37 cellular contexts compared by ENCODE assay signal in genomic region chr10:111335826-111336225, GRCh38.
"Had no signal": no experiment of that assay in that cellular context is flagged by ENCODE, and none has a peak within 500 bp of the region (broad histone marks: within the 10 kb centered on the region; RNA-seq: fewer than 3 reads in every experiment).

No MANE protein-coding gene starts in this region.

- H3K4me1 Mint-ChIP-seq: activated CD4-positive, alpha-beta T cell treated with anti-CD3 and anti-CD28 coated beads, Interleukin-2, amount 10 ng/mL, durations not matched to agents 24 days and 14 days; activated CD8-positive, alpha-beta memory T cell treated with anti-CD3 and anti-CD28 coated beads, Interleukin-2, amount 10 ng/mL, durations not matched to agents 7 days and 5 days; activated naive CD4-positive, alpha-beta T cell treated with anti-CD3 and anti-CD28 coated beads, Interleukin-2, amount 50 U/mL, for 24 hours; activated naive CD8-positive, alpha-beta T cell treated with anti-CD3 and anti-CD28 coated beads for 36 hours; activated naive CD8-positive, alpha-beta T cell treated with anti-CD3 and anti-CD28 coated beads, Interleukin-2, amount 50 U/mL, for 24 hours; endodermal cell; T-helper 17 cell had no signal

- ATAC-seq: activated CD4-positive, CD25-positive, alpha-beta regulatory T cell treated with anti-CD3 and anti-CD28 coated beads, Interleukin-2, amount 50 U/mL, for 24 hours; activated CD8-positive, alpha-beta memory T cell treated with anti-CD3 and anti-CD28 coated beads, Interleukin-2, amount 10 ng/mL, durations not matched to agents 7 days and 5 days; activated CD8-positive, alpha-beta T cell treated with anti-CD3 and anti-CD28 coated beads, Interleukin-2, amount 10 ng/mL, durations not matched to agents 7 days and 5 days; activated naive CD8-positive, alpha-beta T cell treated with anti-CD3 and anti-CD28 coated beads, Interleukin-2, amount 50 U/mL, for 24 hours; body of pancreas; esophagus mucosa; heart left ventricle; T-helper 17 cell had no signal

- DNase-seq: activated B cell treated with CpG ODN at 0.5 μM for 24 hours; activated CD4-positive, alpha-beta memory T cell treated with anti-CD3 and anti-CD28 coated beads for 36 hours; activated CD4-positive, alpha-beta T cell treated with anti-CD3 and anti-CD28 coated beads, Interleukin-2, amount 10 ng/mL, durations not matched to agents 24 days and 14 days; activated CD8-positive, alpha-beta memory T cell treated with anti-CD3 and anti-CD28 coated beads, Interleukin-2, amount 10 ng/mL, durations not matched to agents 7 days and 5 days; activated CD8-positive, alpha-beta memory T cell treated with anti-CD3 and anti-CD28 coated beads, Interleukin-2, amount 50 U/mL, for 4 hours; activated CD8-positive, alpha-beta T cell treated with anti-CD3 and anti-CD28 coated beads, Interleukin-2, amount 10 ng/mL, durations not matched to agents 7 days and 5 days; activated effector memory CD4-positive, alpha-beta T cell treated with anti-CD3 and anti-CD28 coated beads, Interleukin-2, amount 50 U/mL, for 16 hours; activated naive CD4-positive, alpha-beta T cell treated with anti-CD3 and anti-CD28 coated beads for 36 hours; activated naive CD8-positive, alpha-beta T cell treated with anti-CD3 and anti-CD28 coated beads for 36 hours; activated naive CD8-positive, alpha-beta T cell treated with anti-CD3 and anti-CD28 coated beads, Interleukin-2, amount 50 U/mL, for 24 hours; activated T-cell treated with anti-CD3 and anti-CD28 coated beads, Interleukin-2, amount 50 U/mL, for 1 hour; activated T-cell treated with anti-CD3 and anti-CD28 coated beads, Interleukin-2, amount 50 U/mL, for 48 hours; adrenal gland; aorta; central memory CD4-positive, alpha-beta T cell; cerebellar nuclear complex; dorsolateral prefrontal cortex; effector memory CD4-positive, alpha-beta T cell; endodermal cell; foreskin fibroblast; glutamatergic neuron; heart left ventricle; T-helper 1 cell; T-helper 17 cell; T1000; WERI-Rb-1 had no signal

- H3K4me3 ChIP-seq: adrenal gland, body of pancreas, breast epithelium, cardiac muscle cell, coronary artery, dorsolateral prefrontal cortex, heart left ventricle had no signal

- H3K4me1 ChIP-seq: adrenal gland, body of pancreas, breast epithelium, heart left ventricle had no signal

- H3K36me3 ChIP-seq: adrenal gland, breast epithelium, cardiac muscle cell, heart left ventricle, WERI-Rb-1 had no signal

- H3K27ac ChIP-seq: adrenal gland, body of pancreas, breast epithelium, cardiac muscle cell, coronary artery, dorsolateral prefrontal cortex, heart left ventricle, WERI-Rb-1 had no signal

- H3K4me3 Mint-ChIP-seq: activated B cell treated with CpG ODN at 0.5 μM for 24 hours; activated CD4-positive, alpha-beta memory T cell treated with anti-CD3 and anti-CD28 coated beads for 36 hours; activated CD4-positive, alpha-beta T cell treated with anti-CD3 and anti-CD28 coated beads, Interleukin-2, amount 10 ng/mL, durations not matched to agents 24 days and 14 days; activated CD8-positive, alpha-beta memory T cell treated with anti-CD3 and anti-CD28 coated beads, Interleukin-2, amount 10 ng/mL, durations not matched to agents 7 days and 5 days; activated CD8-positive, alpha-beta T cell treated with anti-CD3 and anti-CD28 coated beads, Interleukin-2, amount 10 ng/mL, durations not matched to agents 7 days and 5 days; activated naive CD4-positive, alpha-beta T cell treated with anti-CD3 and anti-CD28 coated beads for 36 hours; activated naive CD4-positive, alpha-beta T cell treated with anti-CD3 and anti-CD28 coated beads, Interleukin-2, amount 50 U/mL, for 24 hours; activated naive CD8-positive, alpha-beta T cell treated with anti-CD3 and anti-CD28 coated beads for 36 hours; activated naive CD8-positive, alpha-beta T cell treated with anti-CD3 and anti-CD28 coated beads, Interleukin-2, amount 50 U/mL, for 24 hours; activated T-helper 1 cell treated with anti-CD3 and anti-CD28 coated beads, Interleukin-12 subunit alpha, Interleukin-12 subunit beta, Interleukin-2, Interleukin-4 antibody, amounts not matched to agents 30 ng/mL and 10 ng/mL and 1 ng/mL, durations not matched to agents 14 hours and 24 hours and 36 hours; dendritic cell treated with granulocyte-macrophage colony-stimulating factor and Interleukin-4, amounts not matched to agents 40 ng/mL and 50 ng/mL, for 4 days; endodermal cell; T-helper 17 cell; T-helper 2 cell treated with Interferon-gamma antibody and Interleukin-4, amounts not matched to agents 5 μg/mL and 100 μg/mL, for 36 hours had no signal

- H3K36me3 Mint-ChIP-seq: activated CD8-positive, alpha-beta memory T cell treated with anti-CD3 and anti-CD28 coated beads, Interleukin-2, amount 10 ng/mL, durations not matched to agents 7 days and 5 days; activated naive CD4-positive, alpha-beta T cell treated with anti-CD3 and anti-CD28 coated beads, Interleukin-2, amount 50 U/mL, for 24 hours; activated naive CD8-positive, alpha-beta T cell treated with anti-CD3 and anti-CD28 coated beads for 36 hours had no signal

- H3K27me3 ChIP-seq: adrenal gland, body of pancreas, breast epithelium, cardiac muscle cell, dorsolateral prefrontal cortex, heart left ventricle had no signal

- H3K27ac Mint-ChIP-seq: activated B cell treated with CpG ODN at 0.5 μM for 24 hours; activated CD4-positive, alpha-beta memory T cell treated with anti-CD3 and anti-CD28 coated beads for 36 hours; activated CD4-positive, alpha-beta T cell treated with anti-CD3 and anti-CD28 coated beads, Interleukin-2, amount 10 ng/mL, durations not matched to agents 24 days and 14 days; activated CD8-positive, alpha-beta memory T cell treated with anti-CD3 and anti-CD28 coated beads, Interleukin-2, amount 10 ng/mL, durations not matched to agents 7 days and 5 days; activated CD8-positive, alpha-beta T cell treated with anti-CD3 and anti-CD28 coated beads, Interleukin-2, amount 10 ng/mL, durations not matched to agents 7 days and 5 days; activated naive CD4-positive, alpha-beta T cell treated with anti-CD3 and anti-CD28 coated beads for 36 hours; activated naive CD4-positive, alpha-beta T cell treated with anti-CD3 and anti-CD28 coated beads, Interleukin-2, amount 50 U/mL, for 24 hours; activated naive CD8-positive, alpha-beta T cell treated with anti-CD3 and anti-CD28 coated beads for 36 hours; activated naive CD8-positive, alpha-beta T cell treated with anti-CD3 and anti-CD28 coated beads, Interleukin-2, amount 50 U/mL, for 24 hours; activated T-helper 1 cell treated with anti-CD3 and anti-CD28 coated beads, Interleukin-12 subunit alpha, Interleukin-12 subunit beta, Interleukin-2, Interleukin-4 antibody, amounts not matched to agents 30 ng/mL and 10 ng/mL and 1 ng/mL, durations not matched to agents 14 hours and 24 hours and 36 hours; activated T-helper 2 cell treated with anti-CD3 and anti-CD28 coated beads, Interferon-gamma antibody, Interleukin-2, Interleukin-4, amounts not matched to agents 10 μg/mL and 5 μg/mL and 100 μg/mL, durations not matched to agents 14 hours and 24 hours and 36 hours; dendritic cell treated with granulocyte-macrophage colony-stimulating factor and Interleukin-4, amounts not matched to agents 40 ng/mL and 50 ng/mL, for 4 days; endodermal cell; T-helper 17 cell; T-helper 2 cell treated with Interferon-gamma antibody and Interleukin-4, amounts not matched to agents 5 μg/mL and 100 μg/mL, for 36 hours had no signal

- H3K27me3 Mint-ChIP-seq: activated CD4-positive, alpha-beta T cell treated with anti-CD3 and anti-CD28 coated beads, Interleukin-2, amount 10 ng/mL, durations not matched to agents 24 days and 14 days; activated CD8-positive, alpha-beta memory T cell treated with anti-CD3 and anti-CD28 coated beads, Interleukin-2, amount 10 ng/mL, durations not matched to agents 7 days and 5 days; dendritic cell treated with granulocyte-macrophage colony-stimulating factor and Interleukin-4, amounts not matched to agents 40 ng/mL and 50 ng/mL, for 4 days had no signal

- H3K9me3 ChIP-seq: adrenal gland, body of pancreas had no signal
